ENCODE assay signal across 17 cellular contexts in the genomic region with DNA sequence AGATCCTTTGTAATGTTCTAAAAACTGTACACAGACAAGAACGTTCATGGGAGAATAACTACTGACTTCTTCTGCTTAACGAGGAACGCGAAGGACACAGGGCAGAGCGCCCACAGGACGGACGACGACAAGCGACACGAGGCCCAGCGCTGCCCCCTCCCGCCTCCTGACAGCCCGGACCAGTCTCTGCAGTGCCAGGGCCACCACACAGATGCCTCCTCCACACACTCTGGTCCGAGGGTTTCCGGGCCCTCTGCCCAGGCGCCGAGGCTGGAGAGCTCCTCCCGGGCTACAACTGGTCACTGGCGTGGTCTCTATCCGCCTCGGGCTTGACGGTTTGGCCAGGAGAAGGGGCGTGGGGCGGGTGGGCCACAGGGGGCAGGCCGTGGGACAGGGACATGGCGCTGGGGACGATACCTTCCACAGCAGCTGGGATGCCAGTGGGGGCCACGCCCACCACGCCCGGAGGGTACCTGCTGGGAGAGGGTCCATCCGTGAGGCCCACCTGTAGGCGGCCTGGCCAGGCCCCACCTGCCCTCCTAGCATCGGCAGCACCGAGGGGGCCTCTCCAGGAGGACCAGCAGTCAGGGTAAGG. TPM values are rescaled to one million over a fixed set of nuclear protein-coding genes. Genes with fewer than 3 reads are reported as not detected.
DNase-seq lines count a peak whose midpoint lies in the region; ATAC-seq and TF ChIP-seq lines count a peak whose summit lies in the region.
"Had no signal": no experiment of that assay in that cellular context is flagged by ENCODE, and none has a peak within 500 bp of the region (broad histone marks: within the 10 kb centered on the region; RNA-seq: fewer than 3 reads in every experiment).

No MANE protein-coding gene starts in this region.

- ATAC-seq in aorta (ENCODE audit: low FRiP score), result no peak
- ATAC-seq: A549, Panc1 had no signal

- WGBS in mammary epithelial cell (ENCODE audit: low coverage, missing lambda C conversion rate), result 63% methylated on average over 20 of the region's 34 CpGs
- WGBS in ovary, 3 donors, result 40 to 47% (median 43%) methylated on average over 34 of the region's 34 CpGs
- WGBS in aorta, 2 donors, result 32% methylated on average over 29 to 34 of the region's 34 CpGs

- H2AFZ ChIP-seq in mammary epithelial cell (ENCODE audit: low read depth, low read length) (no peak overlapping the region), neural progenitor cell (replicated peaks) (no peak overlapping the region)

- H4K20me1 ChIP-seq in mammary epithelial cell (ENCODE audit: insufficient read depth, low read length), result peaks cover 2% of the 10 kb centered on the region
- H4K20me1 ChIP-seq in neural progenitor cell (ENCODE audit: low read depth), result peaks cover 3% of the 10 kb centered on the region

- DNase-seq in breast epithelium (ENCODE audit: low spot score in 2 of 2) (no peak), mammary epithelial cell (no peak), head of caudate nucleus (peak in 38 of 42 donors; percentile 42 to 84 (median 62)), ovary (peak in 4 of 5 donors; percentile 20 to 61 (median 39)), aorta (peak; percentile 65 to 78), neural progenitor cell (ENCODE audit: low spot score) (no peak), SW 1271 (lab: John Stamatoyannopoulos, UW) (no peak)
- no peak for DNase-seq in effector CD4-positive, alpha-beta T cell
- DNase-seq: activated CD4-positive, alpha-beta T cell treated with anti-CD3 and anti-CD28 coated beads for 1 hour; KG1; NCI-H1417; NCI-H524; stimulated activated CD4-positive, alpha-beta T cell treated with anti-CD3 and anti-CD28 coated beads, Interleukin-4, amount 100 ng/mL, for 1 hour had no signal

- H3K4me1 ChIP-seq in breast epithelium, result peaks cover 3 to 5% of the 10 kb centered on the region in 2 donors
- no peaks in the 10 kb centered on the region for H3K4me1 ChIP-seq in mammary epithelial cell (ENCODE audit: insufficient read depth, low read length)
- peaks cover 42% of the 10 kb centered on the region for H3K4me1 ChIP-seq in ovary (ENCODE audit: insufficient read depth)
- no peaks in the 10 kb centered on the region for H3K4me1 ChIP-seq in aorta (ENCODE audit: control insufficient read depth in 1 of 2, insufficient read depth in 2 of 2, low read length in 2 of 2)
- H3K4me1 ChIP-seq in neural progenitor cell, result no peaks in the 10 kb centered on the region
- H3K4me1 ChIP-seq: A549 had no signal

- no peak overlapping the region for H3K4me3 Mint-ChIP-seq in neural progenitor cell
- H3K4me3 Mint-ChIP-seq: T-helper 1 cell treated with Interleukin-12 subunit alpha and Interleukin-12 subunit beta and Interleukin-4 antibody, amounts not matched to agents 30 μg/mL and 1 μg/mL, for 36 hours had no signal

- H3K36me3 ChIP-seq in breast epithelium (no peaks in the 10 kb centered on the region), mammary epithelial cell (ENCODE audit: insufficient read depth, low read length) (peaks cover 13% of the 10 kb centered on the region), ovary (no peaks in the 10 kb centered on the region), aorta (ENCODE audit: control insufficient read depth in 1 of 2, insufficient read depth in 2 of 2, low read length in 1 of 2) (peaks cover 0 to 9% of the 10 kb centered on the region in 2 donors), neural progenitor cell (no peaks in the 10 kb centered on the region)

- H3K4me2 ChIP-seq in mammary epithelial cell (ENCODE audit: insufficient read depth, low read depth, low read length) (no peak overlapping the region), neural progenitor cell (no peak overlapping the region)
- H3K4me2 ChIP-seq: A549 had no signal

- peaks cover 2% of the 10 kb centered on the region for H3K27me3 Mint-ChIP-seq in neural progenitor cell (ENCODE audit: insufficient read depth, low read depth)

- H3K79me2 ChIP-seq in mammary epithelial cell (ENCODE audit: insufficient read depth, low read length), result peaks cover 3% of the 10 kb centered on the region
- H3K79me2 ChIP-seq in neural progenitor cell (ENCODE audit: low read depth), result no peaks in the 10 kb centered on the region

- H3K36me3 Mint-ChIP-seq in neural progenitor cell, result peaks cover 2% of the 10 kb centered on the region

- H3K9ac ChIP-seq in mammary epithelial cell (ENCODE audit: insufficient read depth, low read length), result no peak overlapping the region
- H3K9ac ChIP-seq in neural progenitor cell, result no peak overlapping the region

- TF ChIP-seq POLR2A in breast epithelium (IDR thresholded peaks at IDR 0.05), result no peak
- TF ChIP-seq POLR2A in ovary (IDR thresholded peaks at IDR 0.05), result no peak

- H3K27ac Mint-ChIP-seq in neural progenitor cell, result no peak overlapping the region
- H3K27ac Mint-ChIP-seq: T-helper 1 cell treated with Interleukin-12 subunit alpha and Interleukin-12 subunit beta and Interleukin-4 antibody, amounts not matched to agents 30 μg/mL and 1 μg/mL, for 36 hours had no signal

- no peaks in the 10 kb centered on the region for H3K9me3 Mint-ChIP-seq in neural progenitor cell
- H3K9me3 Mint-ChIP-seq: T-helper 1 cell treated with Interleukin-12 subunit alpha and Interleukin-12 subunit beta and Interleukin-4 antibody, amounts not matched to agents 30 μg/mL and 1 μg/mL, for 36 hours had no signal

- BruUV-seq in mammary epithelial cell (replicated peaks; lab: Mats Ljungman, UMichigan), result no TSS peak

- H3K27ac ChIP-seq in breast epithelium (peak overlapping the region; percentile 25 to 69), mammary epithelial cell (ENCODE audit: insufficient read depth, low read depth, low read length) (no peak overlapping the region), ovary (no peak overlapping the region), aorta (ENCODE audit: low read depth in 1 of 2, low read length in 2 of 2) (no peak overlapping the region), neural progenitor cell (no peak overlapping the region)
- H3K27ac ChIP-seq: A549 had no signal

- peaks cover 2% of the 10 kb centered on the region for H3K4me1 Mint-ChIP-seq in neural progenitor cell

- no peak for TF ChIP-seq EP300 in ovary (IDR thresholded peaks at IDR 0.05)

- CTCF ChIA-PET in mammary epithelial cell (lab: Charles Lee; ENCODE audit: low non-redundant PET), result no interaction called here

- TF ChIP-seq CTCF in breast epithelium (IDR thresholded peaks at IDR 0.05) (no peak), mammary epithelial cell (conservative IDR thresholded peaks at IDR 0.05 in 1 of 2, IDR thresholded peaks at IDR 0.05 in 1 of 2; ENCODE audit: extremely low read depth in 1 of 2, insufficient read depth in 1 of 2, low read depth in 1 of 2, low read length in 2 of 2) (no peak), ovary (IDR thresholded peaks at IDR 0.05) (no peak), neural progenitor cell (IDR thresholded peaks at IDR 0.05) (no peak)

- in situ Hi-C loops in mammary epithelial cell (cut with MboI; ENCODE audit: low sequenced_read_pairs in 2 of 2), result no loop called here

- H3F3A ChIP-seq in neural progenitor cell (ENCODE audit: low read depth), result no peaks in the 10 kb centered on the region

- dilution Hi-C loops in mammary epithelial cell (cut with HindIII; ENCODE audit: low sequenced_read_pairs), result no loop called here

- H3K27me3 ChIP-seq in breast epithelium, result no peaks in the 10 kb centered on the region
- H3K27me3 ChIP-seq in mammary epithelial cell (ENCODE audit: insufficient read depth, low read length), result no peaks in the 10 kb centered on the region
- no peaks in the 10 kb centered on the region for H3K27me3 ChIP-seq in ovary
- H3K27me3 ChIP-seq in aorta (ENCODE audit: control insufficient read depth in 1 of 2, insufficient read depth in 2 of 2, low read length in 1 of 2), result no peaks in the 10 kb centered on the region
- H3K27me3 ChIP-seq in neural progenitor cell, result no peaks in the 10 kb centered on the region
- H3K27me3 ChIP-seq: dorsolateral prefrontal cortex had no signal

- intact Hi-C loops in breast epithelium (cut with DNase I; ENCODE audit: low total_unique reads), result loop anchor here (10.0 kb wide), 1 partner anchor 457 kb away; no protein-coding TSS in a partner anchor
- intact Hi-C loops in mammary epithelial cell (cut with micrococcal nuclease), result no loop called here
- intact Hi-C loops in head of caudate nucleus (cut with DNase I), result no loop called here
- intact Hi-C loops in ovary (cut with DNase I), result loop anchor here in 1 of 4 donors (5.0 kb wide), 1 partner anchor 35 kb away; a partner anchor contains a TSS
- intact Hi-C loops in aorta (cut with DNase I), result loop anchor here in 1 of 2 donors (5.0 kb wide), 1 partner anchor 45 kb away; no protein-coding TSS in a partner anchor

- H3K9me3 ChIP-seq in breast epithelium, result no peaks in the 10 kb centered on the region
- H3K9me3 ChIP-seq in mammary epithelial cell (replicated peaks; ENCODE audit: insufficient read depth, low read length), result no peaks in the 10 kb centered on the region
- no peaks in the 10 kb centered on the region for H3K9me3 ChIP-seq in ovary
- no peaks in the 10 kb centered on the region for H3K9me3 ChIP-seq in aorta (ENCODE audit: control insufficient read depth, low read length)
- H3K9me3 ChIP-seq in neural progenitor cell (ENCODE audit: low read depth), result no peaks in the 10 kb centered on the region
- H3K9me3 ChIP-seq: A549 had no signal

- no peak overlapping the region for H3K4me3 ChIP-seq in breast epithelium
- no peak overlapping the region for H3K4me3 ChIP-seq in mammary epithelial cell (replicated peaks in 1 of 3; ENCODE audit: insufficient read depth in 1 of 3, low read depth in 2 of 3, low read length in 3 of 3)
- H3K4me3 ChIP-seq in ovary, result no peak overlapping the region
- no peak overlapping the region for H3K4me3 ChIP-seq in aorta (ENCODE audit: low read length in 2 of 2)
- no peak overlapping the region for H3K4me3 ChIP-seq in neural progenitor cell
- H3K4me3 ChIP-seq: A549, dorsolateral prefrontal cortex had no signal

RNA-seq across cellular contexts. Expression of a gene that starts 36.9 kb away (rescaled TPM):
- total RNA-seq in breast epithelium (100 to 1,000 TPM; 130 to 159 (median 133) TPM), mammary epithelial cell (100 to 1,000 TPM; 127 to 237 TPM), ovary (100 to 1,000 TPM in 6 of 7 donors, 10 to 100 TPM in 1; 89.5 to 231 (median 154) TPM), aorta (100 to 1,000 TPM; 111 to 145 TPM), neural progenitor cell (ENCODE audit: low replicate concordance) (171 and 243 TPM in 2 replicates)
- polyA plus RNA-seq in mammary epithelial cell (83.3 TPM), ovary (100 to 1,000 TPM in 1 of 2 donors, 10 to 100 TPM in 1; 45.7 to 124 TPM), aorta (10 to 100 TPM; 66.4 to 96.5 TPM)
- 32.7 TPM for polyA minus RNA-seq in mammary epithelial cell

RNA-seq across cellular contexts. Expression of a gene that starts 39.7 kb away (rescaled TPM):
- 10 to 100 TPM; 35.3 to 59.4 (median 36.1) TPM for total RNA-seq in breast epithelium
- 1 to 10 TPM in 1 of 2 donors, under 1 TPM in 1; 0.83 to 1.2 TPM for total RNA-seq in mammary epithelial cell
- 0.11 TPM for polyA plus RNA-seq in mammary epithelial cell
- not detected for polyA minus RNA-seq in mammary epithelial cell
- total RNA-seq in ovary, result 100 to 1,000 TPM in 1 of 7 donors, 10 to 100 TPM in 6; 12.2 to 104 (median 55.3) TPM
- polyA plus RNA-seq in ovary, result 10 to 100 TPM in 1 of 2 donors, 1 to 10 TPM in 1; 8.0 to 46.2 TPM
- 10 to 100 TPM in 1 of 2 donors, 1 to 10 TPM in 1; 5.7 to 40.8 TPM for total RNA-seq in aorta
- 1 to 10 TPM; 4.9 to 5.4 TPM for polyA plus RNA-seq in aorta
- total RNA-seq in neural progenitor cell (ENCODE audit: low replicate concordance), result 2.1 and 9.0 TPM in 2 replicates

Comparison
In these comparisons a context has a peak if more than half of its experiments do, and no peak if none do; other contexts are left out.
1. H3K27ac ChIP-seq: peak in breast epithelium (2 of 2); none in mammary epithelial cell (single experiment), ovary (0 of 2), aorta (0 of 2) and neural progenitor cell (single experiment).
2. DNase-seq: peak in head of caudate nucleus (38 of 42), ovary (4 of 5) and aorta (2 of 2); none in breast epithelium (0 of 2), mammary epithelial cell (single experiment), effector CD4-positive, alpha-beta T cell (single experiment), neural progenitor cell (single experiment) and SW 1271 (0 of 2).